8 cellular contexts compared by ENCODE assay signal in the genomic region with DNA sequence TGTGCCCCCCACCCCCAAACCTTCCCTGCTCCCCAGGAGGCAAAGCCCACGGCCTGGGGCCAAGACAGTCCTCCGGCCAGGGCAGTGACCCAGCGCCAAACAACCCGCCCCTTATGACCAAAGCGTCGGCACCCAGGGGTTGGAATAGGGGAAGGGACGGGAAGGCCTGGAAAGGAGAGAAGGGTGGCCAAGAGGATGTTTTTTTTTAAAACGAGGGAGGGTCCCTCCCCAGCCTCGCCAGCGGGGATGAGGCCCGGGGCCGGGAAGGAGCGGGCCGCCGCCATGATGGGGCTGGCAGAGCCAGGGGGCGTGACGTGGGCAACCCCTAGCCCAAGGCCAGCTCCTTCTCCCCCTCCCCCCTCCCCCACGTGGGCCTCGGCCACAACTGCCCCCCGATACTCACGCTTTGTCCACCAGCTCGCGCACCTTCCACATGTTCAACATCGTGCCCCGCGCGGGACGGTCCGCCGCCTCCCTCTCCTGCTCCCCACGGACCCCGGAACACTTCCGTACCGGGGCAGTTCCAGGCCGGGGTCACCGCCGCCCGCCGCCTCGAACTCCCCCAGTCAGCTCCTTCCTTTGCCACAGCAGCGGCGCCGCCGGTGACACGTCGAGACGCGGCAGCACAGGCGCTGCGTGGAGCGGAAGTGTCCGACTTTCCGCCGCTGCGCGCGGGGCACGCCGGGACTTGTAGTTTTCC. TPM values are rescaled to one million over a fixed set of nuclear protein-coding genes. Genes with fewer than 3 reads are reported as not detected.
DNase-seq lines count a peak whose midpoint lies in the region; ATAC-seq and TF ChIP-seq lines count a peak whose summit lies in the region.

A gene (minus strand): TSS at position 619 of the 700 bp plus-strand sequence. CDS start 175 bp downstream, at position 444.

- peak within 1 kb of the TSS; percentile 92 for H3K27ac ChIP-seq in lower lobe of right lung

- H3K27ac Mint-ChIP-seq in CD14-positive monocyte: peak within 1 kb of the TSS; percentile 96 to 98 (median 98)

- peak within 1 kb of the TSS; percentile 94 to 97 for H3K4me3 Mint-ChIP-seq in CD14-positive monocyte

- peaks cover 0 to 2% (median 0%) of the 10 kb centered on the region in 3 donors for H3K27me3 Mint-ChIP-seq in CD14-positive monocyte (ENCODE audit: low read depth in 3 of 3)

- no peaks in the 10 kb centered on the region for H3K9me3 ChIP-seq in lower lobe of right lung

- intact Hi-C loops in CD14-positive monocyte (cut with micrococcal nuclease): loop anchor here in 1 of 2 donors (10.0 kb wide), 1 partner anchor 114 kb away; a partner anchor contains a TSS
- intact Hi-C loops in lower lobe of right lung (cut with DNase I): loop anchor here (10.0 kb wide), 1 partner anchor 56 kb away; no protein-coding TSS in a partner anchor

- peaks cover 44% of the 10 kb centered on the region for H3K4me1 ChIP-seq in lower lobe of right lung

- no peaks in the 10 kb centered on the region for H3K36me3 ChIP-seq in lower lobe of right lung

- H3K9me3 Mint-ChIP-seq in CD14-positive monocyte: peaks cover 0 to 4% (median 0%) of the 10 kb centered on the region in 7 donors

- no peaks in the 10 kb centered on the region for H3K27me3 ChIP-seq in lower lobe of right lung (ENCODE audit: low read depth)

- H3K4me1 Mint-ChIP-seq in CD14-positive monocyte: peaks cover 40% of the 10 kb centered on the region

- peak within 1 kb of the TSS; percentile 84 for H3K4me3 ChIP-seq in lower lobe of right lung

- TF ChIP-seq CTCF in CD14-positive monocyte (IDR thresholded peaks at IDR 0.05) (no peak), lower lobe of right lung (IDR thresholded peaks at IDR 0.05) (no peak)

- peak; percentile 54 for ATAC-seq in GM19397 (IDR thresholded peaks at IDR 0.05; ENCODE audit: unreplicated experiment)
- ATAC-seq in lower lobe of right lung: peak; percentile 96 to 98

- peaks cover 0 to 8% of the 10 kb centered on the region in 2 donors for H3K36me3 Mint-ChIP-seq in CD14-positive monocyte

- DNase-seq in CD14-positive monocyte (ENCODE audit: low spot score) (peak; percentile 86), HK-2 (ENCODE audit: unreplicated experiment) (peak; percentile 82), lower lobe of right lung (peak; percentile 96)
- peak; percentile 89 for DNase-seq in NK-92 treated with Interleukin-12 subunit alpha and Interleukin-12 subunit beta, amount 100 ng/mL, for 24 hours (lab: John Stamatoyannopoulos, UW)
- peak; percentile 94 for DNase-seq in activated CD8-positive, alpha-beta memory T cell treated with anti-CD3 and anti-CD28 coated beads for 24 hours
- peak; percentile 87 for DNase-seq in effector CD4-positive, alpha-beta T cell
- peak; percentile 80 to 89 (median 83) for DNase-seq in stimulated activated CD4-positive, alpha-beta T cell treated with anti-CD3 and anti-CD28 coated beads, TNF-alpha, amount 100 ng/mL, for 24 hours (ENCODE audit: low read depth in 3 of 3)

RNA-seq across cellular contexts. Expression of the gene that starts here (rescaled TPM):
- polyA plus RNA-seq in CD14-positive monocyte: 10 to 100 TPM; 67.4 to 71.9 TPM
- 79.2 TPM for total RNA-seq in lower lobe of right lung

Comparison
In these comparisons a context has a peak if more than half of its experiments do, and no peak if none do; other contexts are left out.
1. Peak in every context shown above with its lines: DNase-seq, ATAC-seq, H3K4me3 ChIP-seq and H3K27ac ChIP-seq.